In the genomic region with DNA sequence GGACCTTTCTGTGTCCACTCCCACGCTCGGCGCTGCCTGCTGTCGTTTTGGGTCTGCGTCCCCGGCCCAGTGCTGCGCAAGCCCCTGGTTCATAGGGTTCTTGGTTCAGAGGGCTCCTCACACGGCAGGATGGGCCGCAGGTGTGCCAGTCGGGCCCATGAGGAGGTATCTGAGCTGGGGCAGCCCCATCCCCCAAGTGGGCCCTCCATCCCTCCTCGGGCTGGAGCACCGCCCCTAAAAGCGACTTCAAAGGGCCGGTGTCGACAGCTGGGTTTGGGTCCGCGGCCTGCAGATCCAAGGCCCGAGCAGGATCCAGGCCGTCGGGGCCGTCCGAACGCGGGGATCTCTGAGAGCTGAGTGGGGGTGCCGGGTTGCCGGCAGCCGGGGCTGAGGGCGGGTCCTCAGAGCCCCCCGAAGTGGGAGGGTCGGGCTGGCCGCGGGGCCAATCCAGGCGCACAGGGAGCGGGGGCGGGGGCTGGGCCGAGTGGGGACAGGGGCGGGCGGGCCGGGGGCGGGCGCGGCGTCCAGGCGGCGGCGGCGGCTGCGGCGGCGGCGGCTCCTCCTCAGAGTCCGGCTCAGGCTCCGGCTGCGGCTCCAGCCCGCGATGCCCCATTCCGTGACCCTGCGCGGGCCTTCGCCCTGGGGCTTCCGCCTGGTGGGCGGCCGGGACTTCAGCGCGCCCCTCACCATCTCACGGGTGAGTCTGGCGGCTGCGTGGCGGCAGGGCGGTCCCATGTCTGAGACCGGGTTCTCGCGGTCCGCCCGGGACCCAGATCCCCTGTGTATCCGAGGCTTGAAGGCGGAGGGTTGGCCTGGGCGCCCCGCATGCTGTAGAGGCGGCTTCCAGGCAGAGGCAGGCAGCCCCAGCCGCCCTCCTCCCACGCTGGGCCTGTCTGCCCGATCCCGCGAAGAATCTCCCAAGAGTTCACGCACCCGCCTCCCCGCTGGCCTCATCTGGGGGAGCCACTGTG, we compare ENCODE assay signal across 9 cellular contexts. TPM values are rescaled to one million over a fixed set of nuclear protein-coding genes. Genes with fewer than 3 reads are reported as not detected.
DNase-seq lines count a peak whose midpoint lies in the region; FAIRE-seq and TF ChIP-seq lines count a peak whose summit lies in the region.
"Had no signal": no experiment of that assay in that cellular context is flagged by ENCODE, and none has a peak within 500 bp of the region (broad histone marks: within the 10 kb centered on the region; RNA-seq: fewer than 3 reads in every experiment).

A gene with protein sequence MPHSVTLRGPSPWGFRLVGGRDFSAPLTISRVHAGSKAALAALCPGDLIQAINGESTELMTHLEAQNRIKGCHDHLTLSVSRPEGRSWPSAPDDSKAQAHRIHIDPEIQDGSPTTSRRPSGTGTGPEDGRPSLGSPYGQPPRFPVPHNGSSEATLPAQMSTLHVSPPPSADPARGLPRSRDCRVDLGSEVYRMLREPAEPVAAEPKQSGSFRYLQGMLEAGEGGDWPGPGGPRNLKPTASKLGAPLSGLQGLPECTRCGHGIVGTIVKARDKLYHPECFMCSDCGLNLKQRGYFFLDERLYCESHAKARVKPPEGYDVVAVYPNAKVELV (plus strand): TSS at position 566 of the 971 bp plus-strand sequence. CDS start 39 bp downstream, at position 605.

- H3K4me3 ChIP-seq in ectodermal cell (ENCODE audit: insufficient read depth, low read depth, low read length), result peak within 1 kb of the TSS; percentile 66

- peaks cover 33% of the 10 kb centered on the region for H3K4me1 ChIP-seq in ectodermal cell (ENCODE audit: control insufficient read depth, insufficient read depth, low read length)
- H3K4me1 ChIP-seq: Caco-2 had no signal

- no peak for TF ChIP-seq POLR2A in GM12892 (IDR thresholded peaks at IDR 0.05; ENCODE audit: low read depth, low read length)

- no peak within 1 kb of the TSS for H3K27ac ChIP-seq in ectodermal cell (ENCODE audit: insufficient read depth, low read depth, low read length, poor library complexity, severe bottlenecking)

- no peaks in the 10 kb centered on the region for H3K36me3 ChIP-seq in ectodermal cell (ENCODE audit: control insufficient read depth, insufficient read depth, low read length)

- DNase-seq in activated naive CD4-positive, alpha-beta T cell treated with Interleukin-2 at 50 U/mL for 16 hours, result peak; percentile 1
- DNase-seq in activated naive CD4-positive, alpha-beta T cell (lab: John Stamatoyannopoulos, UW), result no peak
- DNase-seq in mesenteric fat pad (ENCODE audit: low spot score), result peak; percentile 88
- peak; percentile 83 for DNase-seq in urothelium cell line (ENCODE audit: low spot score)
- no peak for DNase-seq in GM12892 (ENCODE audit: insufficient read length)
- DNase-seq in hepatic stellate cell (ENCODE audit: low spot score), result no peak
- DNase-seq in 8988T, result no peak

- FAIRE-seq in urothelium cell line (lab: Jason Lieb, UNC) (no peak), GM12892 (lab: Jason Lieb, UNC) (no peak)

- 10% methylated on average over 88 of the region's 88 CpGs for WGBS in ectodermal cell, 2 experiments

- H3K9me3 ChIP-seq in ectodermal cell (ENCODE audit: control insufficient read depth, low read length), result no peaks in the 10 kb centered on the region
- H3K9me3 ChIP-seq: Caco-2 had no signal

- H3K27me3 ChIP-seq in ectodermal cell (ENCODE audit: control insufficient read depth, insufficient read depth, low read length, poor library complexity, severe bottlenecking), result peaks cover 19% of the 10 kb centered on the region

RNA-seq across cellular contexts. Expression of the gene that starts here (rescaled TPM):
- 20.3 TPM for polyA plus RNA-seq in ectodermal cell (2013, experiment 1 of 4)
- 18.2 TPM for polyA plus RNA-seq in ectodermal cell (2013, experiment 2 of 4)
- 22.5 TPM for polyA plus RNA-seq in ectodermal cell (2013, experiment 3 of 4)
- 21.8 TPM for polyA plus RNA-seq in ectodermal cell (2013, experiment 4 of 4)
- 23.1 TPM for total RNA-seq in mesenteric fat pad
- 2.9 TPM for polyA plus RNA-seq in GM12892 (2012; ENCODE audit: missing spikeins)
- total RNA-seq: Caco-2 had no signal

Comparison
In these comparisons a context has a peak if more than half of its experiments do, and no peak if none do; other contexts are left out.
1. DNase-seq: peak in activated naive CD4-positive, alpha-beta T cell treated with Interleukin-2 at 50 U/mL for 16 hours (single experiment), mesenteric fat pad (single experiment) and urothelium cell line (single experiment); none in activated naive CD4-positive, alpha-beta T cell (0 of 4), GM12892 (single experiment), hepatic stellate cell (single experiment) and 8988T (single experiment).